ENCODE assay signal across 30 cellular contexts in the genomic region with DNA sequence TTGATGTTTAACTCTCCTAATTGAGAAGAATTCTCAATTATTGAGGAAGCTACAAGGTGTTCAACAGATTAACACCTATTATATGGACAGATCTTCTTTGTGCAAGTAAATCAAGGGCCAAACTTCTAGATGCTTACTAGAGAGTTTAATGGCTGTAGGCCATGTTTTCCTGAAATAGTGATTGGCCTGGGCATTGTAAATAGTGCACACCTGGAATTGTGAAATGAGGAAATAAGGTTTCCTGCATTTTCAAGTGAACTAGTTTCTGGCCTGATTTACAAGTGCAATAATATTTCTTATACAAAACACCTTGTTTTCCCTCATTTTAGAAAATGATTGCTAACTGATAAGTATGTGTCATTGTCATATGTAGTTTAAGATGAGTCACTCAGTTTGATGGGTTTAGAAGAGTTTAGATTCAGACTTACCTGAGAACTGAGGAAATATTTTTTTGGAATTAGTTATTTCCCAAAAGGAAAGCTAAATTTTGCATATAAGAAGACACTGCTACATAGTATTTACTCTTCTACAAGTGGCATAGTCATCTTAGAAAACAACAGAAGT. TPM values are rescaled to one million over a fixed set of nuclear protein-coding genes. Genes with fewer than 3 reads are reported as not detected.
DNase-seq lines count a peak whose midpoint lies in the region; ATAC-seq and TF ChIP-seq lines count a peak whose summit lies in the region.
"Had no signal": no experiment of that assay in that cellular context is flagged by ENCODE, and none has a peak within 500 bp of the region (broad histone marks: within the 10 kb centered on the region; RNA-seq: fewer than 3 reads in every experiment).

No MANE protein-coding gene starts in this region.

- peak; percentile 57 to 63 for ATAC-seq in activated T-cell treated with anti-CD3 and anti-CD28 coated beads, Interleukin-2, amount 50 U/mL, for 4 hours
- ATAC-seq in GM19023 (IDR thresholded peaks at IDR 0.05; ENCODE audit: unreplicated experiment) (no peak), GM19452 (IDR thresholded peaks at IDR 0.05; ENCODE audit: unreplicated experiment) (no peak)
- ATAC-seq: activated naive CD8-positive, alpha-beta T cell treated with anti-CD3 and anti-CD28 coated beads, Interleukin-2, amount 50 U/mL, for 24 hours; Panc1; stimulated activated naive CD8-positive, alpha-beta T cell treated with anti-CD3 and anti-CD28 coated beads, Interleukin-15, amount 100 ng/mL, for 72 hours had no signal

- no peak for TF ChIP-seq CTCF in OCI-LY7 (conservative IDR thresholded peaks at IDR 0.05; ENCODE audit: low read length)
- TF ChIP-seq CTCF in endodermal cell (conservative IDR thresholded peaks at IDR 0.05) = no peak

- peaks cover 39% of the 10 kb centered on the region for H3K36me3 ChIP-seq in OCI-LY7 (ENCODE audit: insufficient read depth, low read length)
- peaks cover 39% of the 10 kb centered on the region for H3K36me3 ChIP-seq in endodermal cell (ENCODE audit: control insufficient read depth, insufficient read depth, low read length)
- H3K36me3 ChIP-seq: BE2C, thyroid gland had no signal

- intact Hi-C loops in OCI-LY7 (cut with micrococcal nuclease; ENCODE audit: unreplicated experiment) = no loop called here

- H3K79me2 ChIP-seq in OCI-LY7 (ENCODE audit: insufficient read depth, low read depth, low read length) = peaks cover 76% of the 10 kb centered on the region; the same call in 1 of the 2 replicates

- H3K4me2 ChIP-seq in OCI-LY7 (ENCODE audit: low read length) = peak overlapping the region; percentile 40

- H3K9ac ChIP-seq in endodermal cell (ENCODE audit: extremely low read depth, low read length, poor library complexity, severe bottlenecking) = no peak overlapping the region

- TSS peak; percentile 5 for BruUV-seq in OCI-LY7 (replicated peaks; lab: Mats Ljungman, UMichigan)

- H3K4me3 ChIP-seq in OCI-LY7 (ENCODE audit: low read depth, low read length, poor library complexity, severe bottlenecking) (no peak overlapping the region), endodermal cell (ENCODE audit: low read length) (no peak overlapping the region)
- H3K4me3 ChIP-seq: lung, thyroid gland had no signal

- no peaks in the 10 kb centered on the region for H3K27me3 Mint-ChIP-seq in activated T-cell treated with anti-CD3 and anti-CD28 coated beads, Interleukin-2, amount 50 U/mL, for 4 hours (ENCODE audit: low read depth)
- no peaks in the 10 kb centered on the region for H3K27me3 Mint-ChIP-seq in endodermal cell (ENCODE audit: insufficient read depth)
- H3K27me3 Mint-ChIP-seq: activated B cell treated with CpG ODN at 0.5 μM for 24 hours; activated naive CD8-positive, alpha-beta T cell treated with anti-CD3 and anti-CD28 coated beads, Interleukin-2, amount 50 U/mL, for 24 hours; central memory CD8-positive, alpha-beta T cell; stimulated activated naive CD8-positive, alpha-beta T cell treated with anti-CD3 and anti-CD28 coated beads, Interleukin-15, amount 100 ng/mL, for 72 hours had no signal

- H2AFZ ChIP-seq in OCI-LY7 (ENCODE audit: low read length) = no peak overlapping the region

- DNase-seq in activated T-cell treated with anti-CD3 and anti-CD28 coated beads, Interleukin-2, amount 50 U/mL, for 4 hours = no peak
- DNase-seq in activated T-cell treated with anti-CD3 and anti-CD28 coated beads, Interleukin-2, amount 50 U/mL, for 1 hour = no peak
- DNase-seq in OCI-LY7 (ENCODE audit: low spot score) = no peak
- no peak for DNase-seq in endodermal cell
- no peak for DNase-seq in pons (ENCODE audit: low spot score)
- DNase-seq in NCI-H69 (lab: John Stamatoyannopoulos, UW) = no peak
- DNase-seq: activated B cell treated with CpG ODN at 0.5 μM for 24 hours; activated gamma-delta T cell; activated naive CD8-positive, alpha-beta T cell treated with anti-CD3 and anti-CD28 coated beads, Interleukin-2, amount 50 U/mL, for 24 hours; activated T-cell treated with anti-CD3 and anti-CD28 coated beads for 4 hours; BE2C; dermis blood vessel endothelial cell; DMS79; HFFc6; islet precursor cell; NCI-H1694; NCI-H2171; NCI-H524; retina; small intestine; stimulated activated CD8-positive, alpha-beta memory T cell treated with anti-CD3 and anti-CD28 coated beads, Interleukin-4, amount 100 ng/mL, for 48 hours; stimulated activated naive CD8-positive, alpha-beta T cell treated with anti-CD3 and anti-CD28 coated beads, Interleukin-15, amount 100 ng/mL, for 72 hours; SW 1271; thyroid gland had no signal

- POLR2A ChIA-PET in OCI-LY7 (lab: Charles Lee) = interaction anchor here (0.5 to 7.8 kb wide), 8 partner anchors 8 to 57 kb away, joined by 3 to 63 read pairs (median 4); no protein-coding TSS in a partner anchor

- CTCF ChIA-PET in OCI-LY7 (lab: Charles Lee; ENCODE audit: unreplicated experiment) = no interaction called here

- H3K27ac ChIP-seq in OCI-LY7 (ENCODE audit: low read depth, low read length, poor library complexity, severe bottlenecking) (peak overlapping the region; percentile 6), endodermal cell (ENCODE audit: low read depth, low read length) (no peak overlapping the region)
- H3K27ac ChIP-seq: thyroid gland had no signal

- no peaks in the 10 kb centered on the region for H3K27me3 ChIP-seq in endodermal cell (ENCODE audit: control insufficient read depth, insufficient read depth, low read length, poor library complexity, severe bottlenecking)
- H3K27me3 ChIP-seq: BE2C, thyroid gland had no signal

- peaks cover 42% of the 10 kb centered on the region for H3K4me1 Mint-ChIP-seq in activated T-cell treated with anti-CD3 and anti-CD28 coated beads, Interleukin-2, amount 50 U/mL, for 4 hours (ENCODE audit: low read depth)
- peaks cover 47% of the 10 kb centered on the region for H3K4me1 Mint-ChIP-seq in endodermal cell

- H3K9me3 ChIP-seq in OCI-LY7 (ENCODE audit: low read length) (no peaks in the 10 kb centered on the region), endodermal cell (ENCODE audit: control insufficient read depth, low read length) (no peaks in the 10 kb centered on the region)
- H3K9me3 ChIP-seq: BE2C, thyroid gland had no signal

- peak overlapping the region; percentile 53 for H3K27ac Mint-ChIP-seq in endodermal cell
- H3K27ac Mint-ChIP-seq: activated B cell treated with CpG ODN at 0.5 μM for 24 hours; activated naive CD8-positive, alpha-beta T cell treated with anti-CD3 and anti-CD28 coated beads, Interleukin-2, amount 50 U/mL, for 24 hours; nephron; stimulated activated naive CD8-positive, alpha-beta T cell treated with anti-CD3 and anti-CD28 coated beads, Interleukin-15, amount 100 ng/mL, for 72 hours had no signal

- H3K4me1 ChIP-seq in OCI-LY7 (ENCODE audit: insufficient read depth, low read length, poor library complexity, severe bottlenecking) (peaks cover 78% of the 10 kb centered on the region), endodermal cell (ENCODE audit: control insufficient read depth, insufficient read depth, low read length) (peaks cover 21% of the 10 kb centered on the region)

- peaks cover 28% of the 10 kb centered on the region for H3K36me3 Mint-ChIP-seq in activated T-cell treated with anti-CD3 and anti-CD28 coated beads, Interleukin-2, amount 50 U/mL, for 4 hours (ENCODE audit: insufficient read depth)
- H3K36me3 Mint-ChIP-seq in endodermal cell (ENCODE audit: low read depth) = peaks cover 40% of the 10 kb centered on the region

- no peaks in the 10 kb centered on the region for H3K9me3 Mint-ChIP-seq in activated T-cell treated with anti-CD3 and anti-CD28 coated beads, Interleukin-2, amount 50 U/mL, for 4 hours
- H3K9me3 Mint-ChIP-seq in endodermal cell = no peaks in the 10 kb centered on the region
- H3K9me3 Mint-ChIP-seq: activated B cell treated with CpG ODN at 0.5 μM for 24 hours; activated naive CD8-positive, alpha-beta T cell treated with anti-CD3 and anti-CD28 coated beads, Interleukin-2, amount 50 U/mL, for 24 hours; central memory CD8-positive, alpha-beta T cell; HFFc6; nephron; stimulated activated naive CD8-positive, alpha-beta T cell treated with anti-CD3 and anti-CD28 coated beads, Interleukin-15, amount 100 ng/mL, for 72 hours had no signal

- H3K9me2 ChIP-seq in OCI-LY7 (ENCODE audit: insufficient read depth, low read length) = no peaks in the 10 kb centered on the region

- H3K4me3 Mint-ChIP-seq in activated T-cell treated with anti-CD3 and anti-CD28 coated beads, Interleukin-2, amount 50 U/mL, for 4 hours = no peak overlapping the region
- H3K4me3 Mint-ChIP-seq in endodermal cell = no peak overlapping the region
- H3K4me3 Mint-ChIP-seq: activated B cell treated with CpG ODN at 0.5 μM for 24 hours; activated naive CD8-positive, alpha-beta T cell treated with anti-CD3 and anti-CD28 coated beads, Interleukin-2, amount 50 U/mL, for 24 hours; central memory CD8-positive, alpha-beta T cell; nephron; stimulated activated naive CD8-positive, alpha-beta T cell treated with anti-CD3 and anti-CD28 coated beads, Interleukin-15, amount 100 ng/mL, for 72 hours had no signal

- no peaks in the 10 kb centered on the region for H4K20me1 ChIP-seq in OCI-LY7 (ENCODE audit: insufficient read depth, low read length)

RNA-seq across cellular contexts. Expression of a gene that starts 21.2 kb away (rescaled TPM):
- 10 to 100 TPM; 20.0 to 35.5 (median 26.5) TPM for total RNA-seq in activated T-cell treated with anti-CD3 and anti-CD28 coated beads, Interleukin-2, amount 50 U/mL, for 4 hours
- 28.7 and 29.9 TPM in 2 replicates for total RNA-seq in OCI-LY7 (2014; rRNA removed; shearing (Covaris generic))
- total RNA-seq in OCI-LY7 (2022) (69.7 and 81.4 TPM in 2 replicates), endodermal cell (100 to 1,000 TPM; 134 to 171 TPM)
- 30.2 TPM for polyA plus RNA-seq in endodermal cell (2013, experiment 1 of 2)
- 31.3 TPM for polyA plus RNA-seq in endodermal cell (2013, experiment 2 of 2)

Comparison
In these comparisons a context has a peak if more than half of its experiments do, and no peak if none do; other contexts are left out.
1. ATAC-seq: peak in activated T-cell treated with anti-CD3 and anti-CD28 coated beads, Interleukin-2, amount 50 U/mL, for 4 hours (2 of 2); none in GM19023 (single experiment) and GM19452 (single experiment).